In the genomic region with DNA sequence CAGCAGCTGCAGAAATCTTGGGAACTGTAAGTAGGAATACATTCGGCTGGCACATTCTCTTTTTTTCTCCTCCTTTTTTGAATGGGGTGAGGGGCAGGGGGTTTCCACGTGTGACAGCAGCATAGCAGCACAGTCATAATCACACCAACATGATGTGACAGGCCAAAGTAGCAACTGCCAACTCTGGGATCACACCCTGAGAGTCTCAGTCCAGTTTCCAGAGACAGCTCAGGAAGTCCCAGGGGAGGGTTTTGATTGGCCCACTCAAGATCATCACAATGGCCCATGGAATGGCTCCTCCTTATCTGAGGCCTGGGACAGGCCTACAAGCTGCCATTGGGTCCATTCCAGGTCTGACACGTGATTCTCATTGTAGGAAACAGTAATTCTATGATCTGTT, we compare ENCODE assay signal across 18 cellular contexts.
"Had no signal": no experiment of that assay in that cellular context is flagged by ENCODE, and none has a peak within 500 bp of the region (broad histone marks: within the 10 kb centered on the region; RNA-seq: fewer than 3 reads in every experiment).

No MANE protein-coding gene starts in this region.

- ATAC-seq: activated CD8-positive, alpha-beta memory T cell treated with anti-CD3 and anti-CD28 coated beads, Interleukin-2, amount 10 ng/mL, durations not matched to agents 7 days and 5 days; activated CD8-positive, alpha-beta T cell treated with anti-CD3 and anti-CD28 coated beads for 36 hours; pancreas; psoas muscle; T-cell had no signal

- H3K36me3 ChIP-seq: pancreas, tibial artery had no signal

- H3K27ac ChIP-seq: epithelial cell of prostate, pancreas, psoas muscle, tibial artery, VCaP had no signal

- DNase-seq: activated CD4-positive, alpha-beta T cell treated with anti-CD3 and anti-CD28 coated beads, Interleukin-2, amount 10 ng/mL, durations not matched to agents 7 days and 5 days; activated CD4-positive, CD25-positive, alpha-beta regulatory T cell treated with anti-CD3 and anti-CD28 coated beads, Interleukin-2, amount 50 U/mL, for 72 hours; activated CD8-positive, alpha-beta memory T cell treated with anti-CD3 and anti-CD28 coated beads, Interleukin-2, amount 10 ng/mL, durations not matched to agents 7 days and 5 days; activated CD8-positive, alpha-beta T cell treated with anti-CD3 and anti-CD28 coated beads for 36 hours; activated gamma-delta T cell; cerebellar nuclear complex; foreskin fibroblast; kidney; pancreas; psoas muscle; right cardiac atrium; stimulated activated CD4-positive, alpha-beta T cell treated with anti-CD3 and anti-CD28 coated beads, Interleukin-12 subunit alpha, Interleukin-12 subunit beta, amount 100 ng/mL, for 4 hours; stimulated activated CD4-positive, alpha-beta T cell treated with anti-CD3 and anti-CD28 coated beads, Interleukin-4, amount 100 ng/mL, for 4 hours; substantia nigra; T-cell; tibial artery had no signal

- H3K9me3 ChIP-seq: pancreas, psoas muscle, tibial artery had no signal

- H3K4me1 ChIP-seq: pancreas, psoas muscle, tibial artery had no signal

- H3K4me3 ChIP-seq: pancreas, psoas muscle, tibial artery had no signal

- H3K27me3 ChIP-seq: pancreas had no signal
